Comparison of ENCODE assay signal across 22 cellular contexts in the genomic region with DNA sequence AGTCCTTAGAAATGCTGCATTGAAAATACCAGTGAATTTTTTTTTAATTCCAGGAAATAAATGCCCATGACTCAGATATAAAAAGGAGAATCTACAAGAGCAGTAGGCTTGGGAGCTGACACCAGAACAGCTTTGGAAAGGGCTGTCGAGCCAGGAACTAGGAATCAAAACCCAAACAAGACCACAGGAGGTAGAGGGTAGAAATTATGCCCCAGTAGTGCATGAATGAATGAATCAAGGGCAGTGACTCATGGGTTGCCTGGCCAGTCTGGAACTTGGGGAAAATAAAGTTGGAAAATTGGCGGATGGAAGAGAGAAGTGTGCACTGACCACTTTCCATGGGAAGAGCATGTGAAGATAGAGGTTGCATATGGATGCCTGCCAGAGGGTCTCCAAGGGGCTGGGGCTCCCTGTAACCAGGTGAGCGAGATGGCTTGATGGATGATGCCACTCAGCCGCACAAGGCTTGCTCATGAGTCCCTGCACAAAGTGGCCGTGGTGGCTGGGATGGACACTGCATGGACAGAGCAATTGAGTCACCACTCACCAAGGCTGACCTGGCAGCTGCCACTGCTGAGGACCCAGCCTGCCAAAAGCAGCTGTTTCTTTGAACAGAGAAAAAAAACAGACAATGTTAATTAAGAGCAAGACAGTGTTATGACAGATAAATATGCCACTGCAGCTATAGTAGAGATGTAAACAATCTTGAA. TPM values are rescaled to one million over a fixed set of nuclear protein-coding genes. Genes with fewer than 3 reads are reported as not detected.
A peak's percentile ranks its signal among the peaks of the same experiment; 100 is the strongest.
DNase-seq lines count a peak whose midpoint lies in the region; ATAC-seq lines count a peak whose summit lies in the region.
"Had no signal": no experiment of that assay in that cellular context is flagged by ENCODE, and none has a peak within 500 bp of the region (broad histone marks: within the 10 kb centered on the region; RNA-seq: fewer than 3 reads in every experiment).

No MANE protein-coding gene starts in this region.

- H4K8ac ChIP-seq in trophoblast cell (ENCODE audit: low read depth, low read length) = no peak overlapping the region

- no peak overlapping the region for H2AK5ac ChIP-seq in trophoblast cell (ENCODE audit: low read length)

- H3K14ac ChIP-seq in trophoblast cell (ENCODE audit: low read length) = no peak overlapping the region

- DNase-seq in EL (peak; percentile 55), M059J (ENCODE audit: low read depth) (peak; percentile 89), glomerular visceral epithelial cell (ENCODE audit: extremely low spot score) (peak; percentile 18), trophoblast cell (no peak)
- no peak for DNase-seq in activated CD4-positive, alpha-beta T cell treated with anti-CD3 and anti-CD28 coated beads, Interleukin-2, amount 10 ng/mL, durations not matched to agents 24 days and 14 days
- DNase-seq: activated CD4-positive, alpha-beta memory T cell treated with anti-CD3 and anti-CD28 coated beads, Interleukin-2, amount 10 ng/mL, durations not matched to agents 7 days and 5 days; activated CD4-positive, CD25-positive, alpha-beta regulatory T cell; CD4-positive, alpha-beta memory T cell; endodermal cell; NCI-H1694 treated with DMSO at 0.1 percent for 48 hours; NCI-H526 treated with DMSO at 0.1 percent for 48 hours; nucleus accumbens; stimulated activated CD4-positive, alpha-beta T cell treated with anti-CD3 and anti-CD28 coated beads, Interleukin-4, amount 100 ng/mL, for 4 hours; stimulated activated naive CD8-positive, alpha-beta T cell treated with anti-CD3 and anti-CD28 coated beads, Interleukin-15, Interleukin-2, amounts not matched to agents 100 U/mL and 50 U/mL, for 24 hours; T1000; tibial artery had no signal

- H3K79me2 ChIP-seq in trophoblast cell (ENCODE audit: control insufficient read depth, insufficient read depth, low read length, poor library complexity) = no peaks in the 10 kb centered on the region

- peaks cover 0 to 2% of the 10 kb centered on the region in 2 experiments for H3K36me3 ChIP-seq in trophoblast cell (ENCODE audit: control insufficient read depth in 1 of 2, insufficient read depth in 2 of 2, low read length in 2 of 2)

- no peak overlapping the region for H3K4me3 ChIP-seq in trophoblast cell (ENCODE audit: low read depth, low read length)
- H3K4me3 ChIP-seq: coronary artery, GM12878, tibial artery had no signal

- H3K23ac ChIP-seq in trophoblast cell (ENCODE audit: low read length) = no peak overlapping the region

- no peak overlapping the region for H2BK5ac ChIP-seq in trophoblast cell (ENCODE audit: low read depth, low read length, poor library complexity)

- H3K9me3 ChIP-seq in trophoblast cell (ENCODE audit: insufficient read depth, low read depth, low read length) = peaks cover 2% of the 10 kb centered on the region
- H3K9me3 ChIP-seq: tibial artery had no signal

- no peak overlapping the region for H3K4me2 ChIP-seq in trophoblast cell (ENCODE audit: low read length)
- H3K4me2 ChIP-seq: KMS-11 had no signal

- no peak overlapping the region for H3K27ac Mint-ChIP-seq in activated CD4-positive, alpha-beta T cell treated with anti-CD3 and anti-CD28 coated beads, Interleukin-2, amount 10 ng/mL, durations not matched to agents 24 days and 14 days
- H3K27ac Mint-ChIP-seq: activated CD4-positive, alpha-beta memory T cell treated with anti-CD3 and anti-CD28 coated beads, Interleukin-2, amount 10 ng/mL, durations not matched to agents 7 days and 5 days; endodermal cell had no signal

- peaks cover 22% of the 10 kb centered on the region for H3K36me3 Mint-ChIP-seq in activated CD4-positive, alpha-beta T cell treated with anti-CD3 and anti-CD28 coated beads, Interleukin-2, amount 10 ng/mL, durations not matched to agents 24 days and 14 days (ENCODE audit: low read depth)

- WGBS in trophoblast cell (ENCODE audit: extremely low coverage, insufficient coverage, insufficient read length) = no CpG with 5 or more reads among the region's 5 CpGs

- intact Hi-C loops in activated CD4-positive, alpha-beta T cell treated with anti-CD3 and anti-CD28 coated beads, Interleukin-2, amount 10 ng/mL, durations not matched to agents 24 days and 14 days (cut with micrococcal nuclease) = no loop called here

- H3K4me3 Mint-ChIP-seq in activated CD4-positive, alpha-beta T cell treated with anti-CD3 and anti-CD28 coated beads, Interleukin-2, amount 10 ng/mL, durations not matched to agents 24 days and 14 days = no peak overlapping the region
- H3K4me3 Mint-ChIP-seq: activated CD4-positive, alpha-beta memory T cell treated with anti-CD3 and anti-CD28 coated beads, Interleukin-2, amount 10 ng/mL, durations not matched to agents 7 days and 5 days; CD4-positive, alpha-beta memory T cell; endodermal cell had no signal

- no peaks in the 10 kb centered on the region for H3K79me1 ChIP-seq in trophoblast cell (ENCODE audit: low read length)

- H3K9me3 Mint-ChIP-seq in activated CD4-positive, alpha-beta T cell treated with anti-CD3 and anti-CD28 coated beads, Interleukin-2, amount 10 ng/mL, durations not matched to agents 24 days and 14 days = no peaks in the 10 kb centered on the region
- H3K9me3 Mint-ChIP-seq: activated CD4-positive, alpha-beta memory T cell treated with anti-CD3 and anti-CD28 coated beads, Interleukin-2, amount 10 ng/mL, durations not matched to agents 7 days and 5 days; CD4-positive, alpha-beta memory T cell had no signal

- no peak overlapping the region for H2BK120ac ChIP-seq in trophoblast cell (ENCODE audit: insufficient read depth, low read length, poor library complexity)

- H4K12ac ChIP-seq in trophoblast cell (ENCODE audit: low read depth, low read length) = no peak overlapping the region

- H3K27ac ChIP-seq in trophoblast cell (ENCODE audit: low read depth, low read length) = no peak overlapping the region
- H3K27ac ChIP-seq: coronary artery, KMS-11, tibial artery had no signal

- no peaks in the 10 kb centered on the region for H3K4me1 ChIP-seq in trophoblast cell (ENCODE audit: control insufficient read depth in 1 of 2, insufficient read depth in 2 of 2, low read length in 2 of 2)
- H3K4me1 ChIP-seq: tibial artery had no signal

- no peak overlapping the region for H3K18ac ChIP-seq in trophoblast cell (ENCODE audit: low read length)

- H2BK12ac ChIP-seq in trophoblast cell (ENCODE audit: low read length) = no peak overlapping the region

- no peak for ATAC-seq in HG03095 (IDR thresholded peaks at IDR 0.05; ENCODE audit: unreplicated experiment)
- ATAC-seq: GM12878; stimulated activated naive CD8-positive, alpha-beta T cell treated with anti-CD3 and anti-CD28 coated beads, Interleukin-15, Interleukin-2, amounts not matched to agents 100 U/mL and 50 U/mL, for 24 hours had no signal

- H3K27me3 ChIP-seq in trophoblast cell (ENCODE audit: insufficient read depth, low read length) = no peaks in the 10 kb centered on the region
- H3K27me3 ChIP-seq: tibial artery had no signal

- H2AFZ ChIP-seq in trophoblast cell (ENCODE audit: insufficient read depth, low read length, poor library complexity) = no peak overlapping the region

- H3K27me3 Mint-ChIP-seq in activated CD4-positive, alpha-beta T cell treated with anti-CD3 and anti-CD28 coated beads, Interleukin-2, amount 10 ng/mL, durations not matched to agents 24 days and 14 days = peaks cover 7% of the 10 kb centered on the region

- peaks cover 3% of the 10 kb centered on the region for H3K4me1 Mint-ChIP-seq in activated CD4-positive, alpha-beta T cell treated with anti-CD3 and anti-CD28 coated beads, Interleukin-2, amount 10 ng/mL, durations not matched to agents 24 days and 14 days
- H3K4me1 Mint-ChIP-seq: activated CD4-positive, alpha-beta memory T cell treated with anti-CD3 and anti-CD28 coated beads, Interleukin-2, amount 10 ng/mL, durations not matched to agents 7 days and 5 days; CD4-positive, alpha-beta memory T cell; endodermal cell had no signal

- H3K4ac ChIP-seq in trophoblast cell (ENCODE audit: low read depth, low read length) = no peak overlapping the region

- H4K91ac ChIP-seq in trophoblast cell (ENCODE audit: low read depth, low read length) = no peak overlapping the region

- no peak overlapping the region for H3K9ac ChIP-seq in trophoblast cell (ENCODE audit: low read length)
- H3K9ac ChIP-seq: KMS-11 had no signal

RNA-seq across cellular contexts. Expression of a gene that starts 15.2 kb away (rescaled TPM):
- total RNA-seq in M059J (2014; rRNA removed; shearing (Covaris generic)) = not detected in 2 replicates
- total RNA-seq in activated CD4-positive, alpha-beta T cell treated with anti-CD3 and anti-CD28 coated beads, Interleukin-2, amount 10 ng/mL, durations not matched to agents 24 days and 14 days = not detected in 2 replicates
- not detected in 2 replicates for polyA plus RNA-seq in trophoblast cell (2013)
- total RNA-seq: activated CD4-positive, alpha-beta memory T cell treated with anti-CD3 and anti-CD28 coated beads, Interleukin-2, amount 10 ng/mL, durations not matched to agents 7 days and 5 days; bronchial epithelial cell; CD4-positive, alpha-beta memory T cell; endodermal cell; GM12878 had no signal
- polyA plus RNA-seq: adipose tissue; CD4-positive, alpha-beta memory T cell; GM12878 had no signal

RNA-seq across cellular contexts. Expression of a gene that starts 15.7 kb away (rescaled TPM):
- 47.6 and 59.9 TPM in 2 replicates for total RNA-seq in M059J (2014; rRNA removed; shearing (Covaris generic))
- total RNA-seq in activated CD4-positive, alpha-beta T cell treated with anti-CD3 and anti-CD28 coated beads, Interleukin-2, amount 10 ng/mL, durations not matched to agents 24 days and 14 days = 32.8 and 35.5 TPM in 2 replicates
- 1.3 and 1.6 TPM in 2 replicates for polyA plus RNA-seq in trophoblast cell (2013)

RNA-seq across cellular contexts. Expression of a gene that starts 28.2 kb away (rescaled TPM):
- total RNA-seq in M059J (2014; rRNA removed; shearing (Covaris generic)) = 351 and 506 TPM in 2 replicates
- 696 and 720 TPM in 2 replicates for total RNA-seq in activated CD4-positive, alpha-beta T cell treated with anti-CD3 and anti-CD28 coated beads, Interleukin-2, amount 10 ng/mL, durations not matched to agents 24 days and 14 days
- polyA plus RNA-seq in trophoblast cell (2013) = 203 and 220 TPM in 2 replicates

RNA-seq across cellular contexts. Expression of a gene that starts 32.8 kb away (rescaled TPM):
- 0.20 TPM in 1 of 2 replicates, not detected in the other for total RNA-seq in M059J (2014; rRNA removed; shearing (Covaris generic))
- 0.89 and 0.92 TPM in 2 replicates for total RNA-seq in activated CD4-positive, alpha-beta T cell treated with anti-CD3 and anti-CD28 coated beads, Interleukin-2, amount 10 ng/mL, durations not matched to agents 24 days and 14 days
- polyA plus RNA-seq in trophoblast cell (2013) = 0.50 and 0.60 TPM in 2 replicates

RNA-seq across cellular contexts. Expression of a gene that starts 33.8 kb away (rescaled TPM):
- 12.8 and 25.7 TPM in 2 replicates for total RNA-seq in M059J (2014; rRNA removed; shearing (Covaris generic))
- 14.8 and 16.2 TPM in 2 replicates for total RNA-seq in activated CD4-positive, alpha-beta T cell treated with anti-CD3 and anti-CD28 coated beads, Interleukin-2, amount 10 ng/mL, durations not matched to agents 24 days and 14 days
- polyA plus RNA-seq in trophoblast cell (2013) = 14.9 and 15.8 TPM in 2 replicates

Comparison
In these comparisons a context has a peak if more than half of its experiments do, and no peak if none do; other contexts are left out.
1. DNase-seq: peak in EL (single experiment), M059J (single experiment) and glomerular visceral epithelial cell (single experiment); none in activated CD4-positive, alpha-beta T cell treated with anti-CD3 and anti-CD28 coated beads, Interleukin-2, amount 10 ng/mL, durations not matched to agents 24 days and 14 days (single experiment) and trophoblast cell (0 of 2).